Comparison of ENCODE assay signal across 9 cellular contexts in the genomic region with DNA sequence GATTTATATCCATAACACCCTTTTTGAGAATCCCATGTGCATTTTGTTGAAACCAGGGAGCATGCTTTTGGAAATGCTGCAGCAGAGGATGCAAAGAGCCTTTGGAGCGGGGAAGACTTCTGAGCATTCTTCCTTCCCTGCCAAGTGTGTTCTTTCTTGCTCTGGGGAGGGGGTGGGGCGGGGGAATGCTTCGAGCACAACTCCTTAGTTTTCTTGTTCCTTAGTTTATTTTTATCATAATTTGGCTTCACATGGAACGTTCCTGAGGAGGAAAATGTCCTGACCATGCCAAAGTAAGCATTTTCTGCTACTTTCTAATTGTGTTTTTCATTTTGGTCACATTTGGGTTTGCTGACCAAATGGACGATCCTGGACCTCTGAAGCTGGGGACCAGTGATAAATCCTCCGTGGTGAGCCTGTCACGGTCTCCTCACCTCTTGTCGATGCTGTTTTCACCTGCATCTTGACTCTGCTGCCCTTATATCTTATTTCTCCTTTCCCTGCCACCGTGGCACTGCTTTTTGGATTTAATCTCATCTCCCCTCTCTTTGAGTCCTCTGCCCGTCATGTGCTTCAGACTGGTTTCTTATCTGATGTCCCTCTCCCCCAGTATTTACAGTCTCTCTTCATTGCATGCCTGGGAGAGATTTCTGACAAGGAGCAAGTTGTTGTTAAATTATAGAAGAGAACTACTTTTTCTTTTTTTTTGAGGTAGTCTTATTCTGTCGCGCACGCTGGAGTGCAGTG. TPM values are rescaled to one million over a fixed set of nuclear protein-coding genes. Genes with fewer than 3 reads are reported as not detected.
A peak's percentile ranks its signal among the peaks of the same experiment; 100 is the strongest.
DNase-seq lines count a peak whose midpoint lies in the region; ATAC-seq and TF ChIP-seq lines count a peak whose summit lies in the region.
"Had no signal": no experiment of that assay in that cellular context is flagged by ENCODE, and none has a peak within 500 bp of the region (broad histone marks: within the 10 kb centered on the region; RNA-seq: fewer than 3 reads in every experiment).

No MANE protein-coding gene starts in this region.

- H3K4me3 Mint-ChIP-seq in activated CD4-positive, alpha-beta T cell treated with anti-CD3 and anti-CD28 coated beads for 36 hours: peak overlapping the region; percentile 86
- peak overlapping the region; percentile 21 for H3K4me3 Mint-ChIP-seq in T-helper 17 cell

- peak overlapping the region; percentile 93 for H3K27ac Mint-ChIP-seq in activated CD4-positive, alpha-beta T cell treated with anti-CD3 and anti-CD28 coated beads for 36 hours
- H3K27ac Mint-ChIP-seq in T-helper 17 cell: peak overlapping the region; percentile 81

- H3K27me3 ChIP-seq in smooth muscle cell (ENCODE audit: low read depth): no peaks in the 10 kb centered on the region

- no peak overlapping the region for H3K27ac ChIP-seq in smooth muscle cell (ENCODE audit: low read depth)

- peaks cover 64% of the 10 kb centered on the region for H3K4me1 Mint-ChIP-seq in activated CD4-positive, alpha-beta T cell treated with anti-CD3 and anti-CD28 coated beads for 36 hours
- H3K4me1 Mint-ChIP-seq in T-helper 17 cell: peaks cover 20% of the 10 kb centered on the region

- POLR2A ChIA-PET in activated CD4-positive, alpha-beta T cell treated with anti-CD3 and anti-CD28 coated beads for 36 hours (lab: Charles Lee): interaction anchor here (1.2 kb wide), 1 partner anchor 608 kb away, joined by 5 read pairs; a partner anchor contains a TSS

- H2AFZ ChIP-seq in smooth muscle cell (ENCODE audit: low read depth): no peak overlapping the region

- H3K9me3 ChIP-seq in T-helper 17 cell (ENCODE audit: control insufficient read depth, low read length, poor library complexity, severe bottlenecking) (no peaks in the 10 kb centered on the region), smooth muscle cell (replicated peaks; ENCODE audit: low read depth) (no peaks in the 10 kb centered on the region), mucosa of descending colon (no peaks in the 10 kb centered on the region)

- peak overlapping the region; percentile 94 for H3K4me2 ChIP-seq in smooth muscle cell

- peaks cover 44% of the 10 kb centered on the region for H4K20me1 ChIP-seq in smooth muscle cell (ENCODE audit: low read depth)

- peaks cover 9% of the 10 kb centered on the region for H3K36me3 ChIP-seq in smooth muscle cell (ENCODE audit: low read depth)
- H3K36me3 ChIP-seq in mucosa of descending colon (ENCODE audit: low read depth): no peaks in the 10 kb centered on the region

- H3K27me3 Mint-ChIP-seq in activated CD4-positive, alpha-beta T cell treated with anti-CD3 and anti-CD28 coated beads for 36 hours: no peaks in the 10 kb centered on the region
- no peaks in the 10 kb centered on the region for H3K27me3 Mint-ChIP-seq in T-helper 17 cell

- CTCF ChIA-PET in activated CD4-positive, alpha-beta T cell treated with anti-CD3 and anti-CD28 coated beads for 36 hours (lab: Charles Lee): interaction anchor here (4.0 kb wide), 1 partner anchor 21 kb away, joined by 22 read pairs; no protein-coding TSS in a partner anchor

- H3K79me2 ChIP-seq in smooth muscle cell (ENCODE audit: low read depth): peaks cover 37% of the 10 kb centered on the region

- peaks cover 13% of the 10 kb centered on the region for H3K4me1 ChIP-seq in smooth muscle cell (ENCODE audit: low read depth)
- no peaks in the 10 kb centered on the region for H3K4me1 ChIP-seq in mucosa of descending colon (ENCODE audit: low read depth)

- no peak for ATAC-seq in activated CD4-positive, alpha-beta T cell treated with anti-CD3 and anti-CD28 coated beads for 36 hours
- no peak for ATAC-seq in T-helper 17 cell
- ATAC-seq in mucosa of descending colon: no peak

- H3K9me3 Mint-ChIP-seq in activated CD4-positive, alpha-beta T cell treated with anti-CD3 and anti-CD28 coated beads for 36 hours (ENCODE audit: low read depth): no peaks in the 10 kb centered on the region

- WGBS in smooth muscle cell (ENCODE audit: low lambda C conversion rate): 58% methylated on average over 13 of the region's 13 CpGs

- no peak for DNase-seq in activated CD4-positive, alpha-beta T cell treated with anti-CD3 and anti-CD28 coated beads for 36 hours
- no peak for DNase-seq in activated CD4-positive, alpha-beta T cell treated with anti-CD3 and anti-CD28 coated beads, Interleukin-2, amount 50 U/mL, for 4 hours
- DNase-seq in T-helper 17 cell (no peak), fibroblast of gingiva (ENCODE audit: low read depth) (peak; percentile 72), smooth muscle cell (lab: John Stamatoyannopoulos, UW; ENCODE audit: unreplicated experiment) (no peak), mucosa of descending colon (no peak), NCI-H2227 (lab: John Stamatoyannopoulos, UW; ENCODE audit: unreplicated experiment) (no peak), GM20000 (ENCODE audit: low spot score) (no peak)
- DNase-seq: activated CD8-positive, alpha-beta memory T cell treated with anti-CD3 and anti-CD28 coated beads for 24 hours had no signal

- H3K9ac ChIP-seq in smooth muscle cell (ENCODE audit: low read depth): no peak overlapping the region

- intact Hi-C loops in activated CD4-positive, alpha-beta T cell treated with anti-CD3 and anti-CD28 coated beads for 36 hours (cut with DNase I, micrococcal nuclease): loop anchor here (5.0 kb wide), 6 partner anchors 35 to 1475 kb away; a partner anchor contains a TSS
- intact Hi-C loops in mucosa of descending colon (cut with DNase I, micrococcal nuclease): no loop called here

- TF ChIP-seq CTCF in smooth muscle cell (IDR thresholded peaks at IDR 0.05; ENCODE audit: borderline replicate concordance, insufficient read depth, poor library complexity, severe bottlenecking) (no peak), mucosa of descending colon (IDR thresholded peaks at IDR 0.05) (no peak), GM20000 (IDR thresholded peaks at IDR 0.05; ENCODE audit: extremely low read depth, missing control alignments) (no peak)

- H3K36me3 Mint-ChIP-seq in activated CD4-positive, alpha-beta T cell treated with anti-CD3 and anti-CD28 coated beads for 36 hours (ENCODE audit: low read depth): peaks cover 62% of the 10 kb centered on the region
- peaks cover 4% of the 10 kb centered on the region for H3K36me3 Mint-ChIP-seq in T-helper 17 cell (ENCODE audit: low read depth)

- H3F3A ChIP-seq in smooth muscle cell (ENCODE audit: low read depth): peaks cover 12% of the 10 kb centered on the region

- H3K4me3 ChIP-seq in smooth muscle cell (peak overlapping the region; percentile 74), mucosa of descending colon (no peak overlapping the region)

RNA-seq across cellular contexts. Expression of a gene that starts 2.4 kb away (rescaled TPM):
- total RNA-seq in activated CD4-positive, alpha-beta T cell treated with anti-CD3 and anti-CD28 coated beads for 36 hours: 100 to 1,000 TPM in 1 of 2 experiments, 10 to 100 TPM in 1; 89.5 to 106 TPM
- 10 to 100 TPM; 48.8 to 56.9 TPM for total RNA-seq in T-helper 17 cell
- 20.9 and 35.9 TPM in 2 replicates for total RNA-seq in smooth muscle cell
- 24.4 and 35.5 TPM in 2 replicates for polyA plus RNA-seq in smooth muscle cell
- 10 to 100 TPM in 2 of 3 donors, 1 to 10 TPM in 1; 6.5 to 49.1 (median 15.7) TPM for total RNA-seq in mucosa of descending colon

RNA-seq across cellular contexts. Expression of a gene that starts 39.6 kb away (rescaled TPM):
- total RNA-seq in activated CD4-positive, alpha-beta T cell treated with anti-CD3 and anti-CD28 coated beads for 36 hours: under 1 TPM; 0.14 TPM
- under 1 TPM; 0.18 to 0.22 TPM for total RNA-seq in T-helper 17 cell
- total RNA-seq in smooth muscle cell: 0.22 and 0.58 TPM in 2 replicates
- polyA plus RNA-seq in smooth muscle cell: 0.58 and 1.4 TPM in 2 replicates
- total RNA-seq in mucosa of descending colon: under 1 TPM; 0.29 to 0.82 (median 0.41) TPM

Comparison
In these comparisons a context has a peak if more than half of its experiments do, and no peak if none do; other contexts are left out.
1. intact Hi-C loops: an anchor here in activated CD4-positive, alpha-beta T cell treated with anti-CD3 and anti-CD28 coated beads for 36 hours (5.0 kb wide); none called in mucosa of descending colon.